ENCODE assay signal across 32 cellular contexts in the genomic region with DNA sequence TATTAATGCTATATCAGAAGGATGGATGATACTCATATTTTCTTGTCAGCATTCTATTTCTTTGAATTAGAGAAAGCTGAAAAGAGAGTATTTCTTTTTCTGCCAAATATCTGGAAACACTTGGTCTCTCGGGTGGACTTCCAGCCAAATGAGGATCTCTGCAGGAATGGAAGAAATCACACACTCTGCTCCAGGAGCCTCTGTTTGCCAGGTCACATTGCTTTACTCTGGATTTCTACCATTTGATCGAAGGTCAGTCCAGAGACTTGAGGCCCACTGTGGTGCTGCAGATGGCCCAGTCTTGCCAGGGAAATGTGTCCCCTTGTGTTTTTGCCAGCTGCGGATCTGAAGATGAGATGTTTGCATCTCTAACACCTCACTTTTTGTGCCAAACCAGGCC.
"Had no signal": no experiment of that assay in that cellular context is flagged by ENCODE, and none has a peak within 500 bp of the region (broad histone marks: within the 10 kb centered on the region; RNA-seq: fewer than 3 reads in every experiment).

No MANE protein-coding gene starts in this region.

- H3K27ac ChIP-seq: brain microvascular endothelial cell, cardiac muscle cell, PC-9, RWPE1, VCaP had no signal

- H3K27me3 ChIP-seq: brain microvascular endothelial cell, cardiac muscle cell had no signal

- H3K36me3 Mint-ChIP-seq: activated naive CD4-positive, alpha-beta T cell treated with anti-CD3 and anti-CD28 coated beads, Interleukin-2, amount 10 ng/mL, durations not matched to agents 7 days and 5 days; activated naive CD8-positive, alpha-beta T cell had no signal

- H3K27me3 Mint-ChIP-seq: activated naive CD4-positive, alpha-beta T cell treated with anti-CD3 and anti-CD28 coated beads, Interleukin-2, amount 10 ng/mL, durations not matched to agents 7 days and 5 days had no signal

- H2AFZ ChIP-seq: PC-9 had no signal

- H3K36me3 ChIP-seq: brain microvascular endothelial cell, cardiac muscle cell had no signal

- H3K4me2 ChIP-seq: PC-9 had no signal

- ATAC-seq: activated naive CD8-positive, alpha-beta T cell treated with anti-CD3 and anti-CD28 coated beads, Interleukin-2, amount 50 U/mL, for 24 hours; K562 had no signal

- DNase-seq: activated B cell treated with CpG ODN at 0.5 μM for 24 hours; activated CD4-positive, alpha-beta T cell treated with anti-CD3 and anti-CD28 coated beads for 1 hour; activated CD4-positive, alpha-beta T cell treated with anti-CD3 and anti-CD28 coated beads, Interleukin-2, amount 10 ng/mL, durations not matched to agents 24 days and 14 days; activated CD4-positive, alpha-beta T cell treated with anti-CD3 and anti-CD28 coated beads, Interleukin-2, amount 50 U/mL, for 4 hours; activated CD8-positive, alpha-beta memory T cell treated with anti-CD3 and anti-CD28 coated beads, Interleukin-2, amount 50 U/mL, for 4 hours; activated effector memory CD4-positive, alpha-beta T cell treated with Interleukin-2 at 50 U/mL for 16 hours; activated naive CD4-positive, alpha-beta T cell treated with anti-CD3 and anti-CD28 coated beads, Interleukin-2, amount 10 ng/mL, durations not matched to agents 7 days and 5 days; activated naive CD8-positive, alpha-beta T cell treated with anti-CD3 and anti-CD28 coated beads, Interleukin-2, amount 50 U/mL, for 24 hours; activated T-cell treated with anti-CD3 and anti-CD28 coated beads for 4 hours; activated T-cell treated with anti-CD3 and anti-CD28 coated beads, Interleukin-2, amount 50 U/mL, for 4 hours; anterior cingulate cortex; brain microvascular endothelial cell; NCI-H1092 treated with DMSO at 0.1 percent for 48 hours; NCI-H1417 treated with DMSO at 0.1 percent for 48 hours; NCI-H1694; NCI-H2029; NCI-H510A; NCI-H526; NCI-H748 treated with DMSO at 0.1 percent for 48 hours; NK-92 treated with Interleukin-12 subunit alpha and Interleukin-12 subunit beta, amount 100 ng/mL, for 24 hours; PC-9; Right ventricle myocardium superior; SW 1271; T-helper 2 cell; T-helper 9 cell had no signal

- H3K4me1 Mint-ChIP-seq: activated B cell treated with CpG ODN at 0.5 μM for 24 hours had no signal

- H3K4me3 ChIP-seq: cardiac muscle cell, K562, PC-9 had no signal

- FAIRE-seq: K562, RCC 7860 had no signal

- H3K27ac Mint-ChIP-seq: activated B cell treated with CpG ODN at 0.5 μM for 24 hours; activated naive CD4-positive, alpha-beta T cell treated with anti-CD3 and anti-CD28 coated beads, Interleukin-2, amount 10 ng/mL, durations not matched to agents 7 days and 5 days; activated naive CD8-positive, alpha-beta T cell; activated naive CD8-positive, alpha-beta T cell treated with anti-CD3 and anti-CD28 coated beads, Interleukin-2, amount 50 U/mL, for 24 hours had no signal

- H3K9me3 Mint-ChIP-seq: activated naive CD4-positive, alpha-beta T cell treated with anti-CD3 and anti-CD28 coated beads, Interleukin-2, amount 10 ng/mL, durations not matched to agents 7 days and 5 days; activated naive CD8-positive, alpha-beta T cell treated with anti-CD3 and anti-CD28 coated beads, Interleukin-2, amount 50 U/mL, for 24 hours; activated T-cell treated with anti-CD3 and anti-CD28 coated beads, Interleukin-2, amount 50 U/mL, for 4 hours; central memory CD8-positive, alpha-beta T cell had no signal

- H3K4me3 Mint-ChIP-seq: activated B cell treated with CpG ODN at 0.5 μM for 24 hours; activated naive CD4-positive, alpha-beta T cell treated with anti-CD3 and anti-CD28 coated beads, Interleukin-2, amount 10 ng/mL, durations not matched to agents 7 days and 5 days; activated naive CD8-positive, alpha-beta T cell; activated naive CD8-positive, alpha-beta T cell treated with anti-CD3 and anti-CD28 coated beads, Interleukin-2, amount 50 U/mL, for 24 hours; activated T-cell treated with anti-CD3 and anti-CD28 coated beads, Interleukin-2, amount 50 U/mL, for 4 hours; central memory CD8-positive, alpha-beta T cell had no signal
